2 cellular contexts compared by ENCODE assay signal in the genomic region with DNA sequence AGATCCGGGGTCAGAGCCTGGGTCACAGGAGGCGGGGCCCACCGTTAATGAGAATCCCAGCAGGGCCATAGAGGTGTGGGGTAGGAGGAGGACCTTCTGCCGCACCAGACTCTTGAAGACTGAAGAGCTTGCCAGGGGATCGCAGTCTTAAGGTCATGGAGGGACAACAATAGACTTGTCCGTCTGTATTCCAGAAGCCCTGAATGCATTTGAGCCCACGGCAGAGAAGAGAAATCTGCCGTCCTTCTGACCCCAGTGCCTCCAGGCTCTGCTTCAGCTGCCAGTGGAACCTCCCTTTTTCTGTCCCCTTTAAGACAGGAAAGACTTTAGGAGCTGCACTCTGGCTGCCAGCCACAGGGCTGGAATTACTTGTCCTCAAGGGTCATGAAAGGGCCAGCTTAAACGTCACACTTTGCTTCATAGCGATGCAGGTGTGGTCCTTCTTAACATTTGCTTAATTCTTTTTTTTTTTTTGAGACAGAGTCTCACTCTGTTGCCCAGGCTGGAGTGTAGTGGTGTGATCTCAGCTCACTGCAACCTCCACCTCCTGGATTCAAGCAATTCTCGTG.
TF ChIP-seq lines count a peak whose summit lies in the region.

No MANE protein-coding gene starts in this region.

TF ChIP-seq in liver, 16 proteins besides CTCF, POLR2A, EP300 and RAD21:
- TF ChIP-seq NR2F2 (IDR thresholded peaks at IDR 0.05) (peak; percentile 63), FOXA1 (IDR thresholded peaks at IDR 0.05) (no peak)

TF ChIP-seq in HepG2, 621 proteins besides CTCF, POLR2A, EP300 and RAD21:
- TF ChIP-seq, protein P1, sequence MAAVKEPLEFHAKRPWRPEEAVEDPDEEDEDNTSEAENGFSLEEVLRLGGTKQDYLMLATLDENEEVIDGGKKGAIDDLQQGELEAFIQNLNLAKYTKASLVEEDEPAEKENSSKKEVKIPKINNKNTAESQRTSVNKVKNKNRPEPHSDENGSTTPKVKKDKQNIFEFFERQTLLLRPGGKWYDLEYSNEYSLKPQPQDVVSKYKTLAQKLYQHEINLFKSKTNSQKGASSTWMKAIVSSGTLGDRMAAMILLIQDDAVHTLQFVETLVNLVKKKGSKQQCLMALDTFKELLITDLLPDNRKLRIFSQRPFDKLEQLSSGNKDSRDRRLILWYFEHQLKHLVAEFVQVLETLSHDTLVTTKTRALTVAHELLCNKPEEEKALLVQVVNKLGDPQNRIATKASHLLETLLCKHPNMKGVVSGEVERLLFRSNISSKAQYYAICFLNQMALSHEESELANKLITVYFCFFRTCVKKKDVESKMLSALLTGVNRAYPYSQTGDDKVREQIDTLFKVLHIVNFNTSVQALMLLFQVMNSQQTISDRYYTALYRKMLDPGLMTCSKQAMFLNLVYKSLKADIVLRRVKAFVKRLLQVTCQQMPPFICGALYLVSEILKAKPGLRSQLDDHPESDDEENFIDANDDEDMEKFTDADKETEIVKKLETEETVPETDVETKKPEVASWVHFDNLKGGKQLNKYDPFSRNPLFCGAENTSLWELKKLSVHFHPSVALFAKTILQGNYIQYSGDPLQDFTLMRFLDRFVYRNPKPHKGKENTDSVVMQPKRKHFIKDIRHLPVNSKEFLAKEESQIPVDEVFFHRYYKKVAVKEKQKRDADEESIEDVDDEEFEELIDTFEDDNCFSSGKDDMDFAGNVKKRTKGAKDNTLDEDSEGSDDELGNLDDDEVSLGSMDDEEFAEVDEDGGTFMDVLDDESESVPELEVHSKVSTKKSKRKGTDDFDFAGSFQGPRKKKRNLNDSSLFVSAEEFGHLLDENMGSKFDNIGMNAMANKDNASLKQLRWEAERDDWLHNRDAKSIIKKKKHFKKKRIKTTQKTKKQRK (IDR thresholded peaks at IDR 0.05; ENCODE audit: low read length), result no peak
TF ChIP-seq in HepG2: peak in this region for 0.
